ENCODE assay signal across 12 cellular contexts in the genomic region with DNA sequence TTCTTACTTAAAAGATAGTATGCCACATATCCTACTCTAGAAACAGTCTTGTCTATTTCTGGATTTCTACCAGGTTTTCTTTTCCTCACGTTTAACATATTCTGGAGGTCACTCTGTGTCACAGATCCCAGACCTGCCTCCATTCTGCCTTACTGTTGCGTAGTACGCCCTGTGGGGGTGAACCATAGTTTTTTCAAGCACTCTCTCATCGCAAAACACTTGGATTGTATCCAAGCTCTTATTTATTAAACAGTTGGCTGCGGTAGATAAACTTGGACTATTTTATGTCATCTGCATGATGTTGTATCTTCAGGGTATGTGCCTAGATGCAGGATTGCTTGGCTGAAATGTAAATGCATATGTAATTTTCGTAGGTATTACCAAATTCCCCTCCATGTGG. TPM values are rescaled to one million over a fixed set of nuclear protein-coding genes. Genes with fewer than 3 reads are reported as not detected.
DNase-seq lines count a peak whose midpoint lies in the region; ATAC-seq, FAIRE-seq and TF ChIP-seq lines count a peak whose summit lies in the region.
"Had no signal": no experiment of that assay in that cellular context is flagged by ENCODE, and none has a peak within 500 bp of the region (broad histone marks: within the 10 kb centered on the region; RNA-seq: fewer than 3 reads in every experiment).

No MANE protein-coding gene starts in this region.

- no peak overlapping the region for H3K4me3 Mint-ChIP-seq in stimulated activated memory B cell treated with anti-CD40 and anti-IgM and Interleukin-4, amounts not matched to agents 10 μg/mL and 1 μg/mL and 100 μg/mL, for 72 hours
- H3K4me3 Mint-ChIP-seq in stimulated activated effector memory CD8-positive, alpha-beta T cell treated with anti-CD3 and anti-CD28 coated beads, Interleukin-12 subunit alpha, Interleukin-12 subunit beta, amount 100 ng/mL, for 72 hours, result no peak overlapping the region

- peak overlapping the region; percentile 1 for H3K27ac Mint-ChIP-seq in stimulated activated memory B cell treated with anti-CD40 and anti-IgM and Interleukin-4, amounts not matched to agents 10 μg/mL and 1 μg/mL and 100 μg/mL, for 72 hours
- H3K27ac Mint-ChIP-seq in stimulated activated effector memory CD8-positive, alpha-beta T cell treated with anti-CD3 and anti-CD28 coated beads, Interleukin-12 subunit alpha, Interleukin-12 subunit beta, amount 100 ng/mL, for 72 hours, result no peak overlapping the region

- peaks cover 49% of the 10 kb centered on the region for H3K4me1 Mint-ChIP-seq in stimulated activated memory B cell treated with anti-CD40 and anti-IgM and Interleukin-4, amounts not matched to agents 10 μg/mL and 1 μg/mL and 100 μg/mL, for 72 hours
- H3K4me1 Mint-ChIP-seq in stimulated activated effector memory CD8-positive, alpha-beta T cell treated with anti-CD3 and anti-CD28 coated beads, Interleukin-12 subunit alpha, Interleukin-12 subunit beta, amount 100 ng/mL, for 72 hours, result no peaks in the 10 kb centered on the region

- H3K9me3 ChIP-seq in SK-N-MC (ENCODE audit: low read depth, low read length), result no peaks in the 10 kb centered on the region
- H3K9me3 ChIP-seq: A549, HAP-1 had no signal

- no peak for ATAC-seq in stimulated activated memory B cell treated with anti-CD40 and anti-IgM and Interleukin-4, amounts not matched to agents 10 μg/mL and 1 μg/mL and 100 μg/mL, for 72 hours
- no peak for ATAC-seq in stimulated activated effector memory CD8-positive, alpha-beta T cell treated with anti-CD3 and anti-CD28 coated beads, Interleukin-12 subunit alpha, Interleukin-12 subunit beta, amount 100 ng/mL, for 72 hours
- ATAC-seq: A549, PC-3 had no signal

- peaks cover 90% of the 10 kb centered on the region for H3K36me3 Mint-ChIP-seq in stimulated activated memory B cell treated with anti-CD40 and anti-IgM and Interleukin-4, amounts not matched to agents 10 μg/mL and 1 μg/mL and 100 μg/mL, for 72 hours
- no peaks in the 10 kb centered on the region for H3K36me3 Mint-ChIP-seq in stimulated activated effector memory CD8-positive, alpha-beta T cell treated with anti-CD3 and anti-CD28 coated beads, Interleukin-12 subunit alpha, Interleukin-12 subunit beta, amount 100 ng/mL, for 72 hours

- H3K9ac ChIP-seq in SK-N-MC (ENCODE audit: insufficient read length), result no peak overlapping the region

- peaks cover 3% of the 10 kb centered on the region for H3K9me3 Mint-ChIP-seq in stimulated activated memory B cell treated with anti-CD40 and anti-IgM and Interleukin-4, amounts not matched to agents 10 μg/mL and 1 μg/mL and 100 μg/mL, for 72 hours
- H3K9me3 Mint-ChIP-seq in stimulated activated effector memory CD8-positive, alpha-beta T cell treated with anti-CD3 and anti-CD28 coated beads, Interleukin-12 subunit alpha, Interleukin-12 subunit beta, amount 100 ng/mL, for 72 hours, result no peaks in the 10 kb centered on the region

- peak; percentile 61 for FAIRE-seq in GM12892 (lab: Jason Lieb, UNC)
- FAIRE-seq: A549 had no signal

- DNase-seq in NCI-H345 (lab: John Stamatoyannopoulos, UW) (peak; percentile 24), NCI-H345 treated with DMSO at 0.1 percent for 48 hours (lab: John Stamatoyannopoulos, UW; ENCODE audit: unreplicated experiment) (no peak), GM12892 (ENCODE audit: insufficient read length) (no peak), SK-N-MC (ENCODE audit: low read depth, low spot score) (peak; percentile 34), GOT3 (lab: John Stamatoyannopoulos, UW) (no peak)
- no peak for DNase-seq in stimulated activated effector memory CD8-positive, alpha-beta T cell treated with anti-CD3 and anti-CD28 coated beads, Interleukin-12 subunit alpha, Interleukin-12 subunit beta, amount 100 ng/mL, for 72 hours (ENCODE audit: low spot score in 2 of 2)
- DNase-seq: NCI-H526 treated with DMSO at 0.1 percent for 48 hours, PC-3, T-helper 1 cell had no signal

- 0 out of 2 replicates have a peak overlapping the region, but pooled peaks have one; percentile 11 for H3K4me3 ChIP-seq in SK-N-MC
- H3K4me3 ChIP-seq: A549, HAP-1 had no signal

- no peaks in the 10 kb centered on the region for H3K27me3 Mint-ChIP-seq in stimulated activated memory B cell treated with anti-CD40 and anti-IgM and Interleukin-4, amounts not matched to agents 10 μg/mL and 1 μg/mL and 100 μg/mL, for 72 hours

- no peaks in the 10 kb centered on the region for H3K36me3 ChIP-seq in SK-N-MC (ENCODE audit: insufficient read depth, low read length)
- H3K36me3 ChIP-seq: HAP-1 had no signal

- TF ChIP-seq POLR2A in GM12892 (IDR thresholded peaks at IDR 0.05; ENCODE audit: low read depth, low read length), result no peak

- no peak overlapping the region for H3K27ac ChIP-seq in SK-N-MC
- H3K27ac ChIP-seq: A549 had no signal

RNA-seq across cellular contexts. Expression of a gene that starts 55.7 kb away (rescaled TPM):
- 8.1 TPM for polyA plus RNA-seq in GM12892 (2012; ENCODE audit: missing spikeins)

Comparison
In these comparisons a context has a peak if more than half of its experiments do, and no peak if none do; other contexts are left out.
1. DNase-seq: peak in NCI-H345 (single experiment) and SK-N-MC (single experiment); none in NCI-H345 treated with DMSO at 0.1 percent for 48 hours (single experiment), GM12892 (single experiment), GOT3 (single experiment) and stimulated activated effector memory CD8-positive, alpha-beta T cell treated with anti-CD3 and anti-CD28 coated beads, Interleukin-12 subunit alpha, Interleukin-12 subunit beta, amount 100 ng/mL, for 72 hours (0 of 2).